ENCODE assay signal across 15 cellular contexts in the genomic region with DNA sequence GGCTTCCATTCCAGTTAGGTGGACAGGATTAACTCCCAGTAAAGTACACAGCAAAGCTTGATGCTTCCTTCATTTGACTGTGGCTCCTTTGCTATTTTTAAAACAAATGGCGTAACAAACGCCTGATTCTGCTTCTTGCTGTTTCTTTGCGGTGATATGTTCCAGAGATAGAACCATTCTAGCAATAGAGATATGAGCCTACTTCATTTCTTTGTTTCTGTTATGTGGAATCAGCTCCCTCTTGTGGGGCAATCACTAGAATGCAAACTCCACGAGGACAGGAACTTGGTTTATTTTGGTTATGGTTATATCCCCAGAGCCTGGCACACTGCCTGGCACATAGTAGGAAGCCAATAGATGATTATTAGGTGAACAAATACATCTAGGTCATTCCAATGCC.
DNase-seq lines count a peak whose midpoint lies in the region; ATAC-seq and TF ChIP-seq lines count a peak whose summit lies in the region.
"Had no signal": no experiment of that assay in that cellular context is flagged by ENCODE, and none has a peak within 500 bp of the region (broad histone marks: within the 10 kb centered on the region; RNA-seq: fewer than 3 reads in every experiment).

No MANE protein-coding gene starts in this region.

- DNase-seq in HT1080 (ENCODE audit: low read depth) (peak; percentile 7), RWPE2 (ENCODE audit: low spot score) (no peak), foreskin keratinocyte (no peak), hippocampal formation (lab: John Stamatoyannopoulos, UW) (no peak), mesenteric fat pad (ENCODE audit: low spot score) (no peak)
- no peak for DNase-seq in stimulated activated naive CD4-positive, alpha-beta T cell treated with Interleukin-2 at 50 U/mL for 16 hours (lab: John Stamatoyannopoulos, UW)
- DNase-seq: activated T-cell treated with anti-CD3 and anti-CD28 coated beads, Interleukin-2, amount 50 U/mL, for 72 hours; aorta; GDM1; MG63; SJCRH30 had no signal

- TF ChIP-seq CTCF in RWPE2 (IDR thresholded peaks at IDR 0.05; ENCODE audit: poor library complexity, severe bottlenecking) (peak; percentile 8), foreskin keratinocyte (conservative IDR thresholded peaks at IDR 0.05) (peak; percentile 45)

- H3K36me3 ChIP-seq in BLaER1 (no peaks in the 10 kb centered on the region), RWPE2 (ENCODE audit: low read depth) (no peaks in the 10 kb centered on the region)
- H3K36me3 ChIP-seq: MG63, SJCRH30 had no signal

- no peak for ATAC-seq in RWPE2 (ENCODE audit: low read depth)
- ATAC-seq in foreskin keratinocyte: no peak
- no peak for ATAC-seq in GM19395 (IDR thresholded peaks at IDR 0.05; ENCODE audit: unreplicated experiment)
- ATAC-seq: activated CD4-positive, CD25-positive, alpha-beta regulatory T cell treated with anti-CD3 and anti-CD28 coated beads, Interleukin-2, amount 50 U/mL, for 24 hours; activated T-cell treated with anti-CD3 and anti-CD28 coated beads, Interleukin-2, amount 50 U/mL, for 72 hours had no signal

- H3K9me3 ChIP-seq in BLaER1: no peaks in the 10 kb centered on the region
- H3K9me3 ChIP-seq in RWPE2 (ENCODE audit: severe bottlenecking): no peaks in the 10 kb centered on the region
- H3K9me3 ChIP-seq: MG63, SJCRH30 had no signal

- H3K4me3 ChIP-seq in BLaER1: no peak overlapping the region
- H3K4me3 ChIP-seq in RWPE2 (ENCODE audit: severe bottlenecking): no peak overlapping the region
- H3K4me3 ChIP-seq: MG63, SJCRH30 had no signal

- H3K27me3 ChIP-seq in BLaER1 (no peaks in the 10 kb centered on the region), RWPE2 (ENCODE audit: insufficient read depth, poor library complexity, severe bottlenecking) (peaks cover 3% of the 10 kb centered on the region), foreskin keratinocyte (peaks cover 55% of the 10 kb centered on the region)
- H3K27me3 ChIP-seq: MG63, SJCRH30 had no signal

- H3K27ac ChIP-seq in BLaER1 (peak overlapping the region; percentile 45; the same call in 1 of the 2 replicates), RWPE2 (ENCODE audit: poor library complexity, severe bottlenecking) (no peak overlapping the region), foreskin keratinocyte (no peak overlapping the region)
- H3K27ac ChIP-seq: parathyroid adenoma, SJCRH30 had no signal

- H3K4me1 ChIP-seq in BLaER1 (peaks cover 29% of the 10 kb centered on the region), RWPE2 (ENCODE audit: insufficient read depth, poor library complexity, severe bottlenecking) (no peaks in the 10 kb centered on the region), foreskin keratinocyte (no peaks in the 10 kb centered on the region)
- H3K4me1 ChIP-seq: parathyroid adenoma, SJCRH30 had no signal

- H3K4me2 ChIP-seq in BLaER1: peak overlapping the region; percentile 57

- H3K9ac ChIP-seq in BLaER1: peak overlapping the region; percentile 17; the same call in 1 of the 2 replicates
- H3K9ac ChIP-seq: parathyroid adenoma had no signal

- H4K20me1 ChIP-seq in BLaER1: no peaks in the 10 kb centered on the region
